In the genomic region with DNA sequence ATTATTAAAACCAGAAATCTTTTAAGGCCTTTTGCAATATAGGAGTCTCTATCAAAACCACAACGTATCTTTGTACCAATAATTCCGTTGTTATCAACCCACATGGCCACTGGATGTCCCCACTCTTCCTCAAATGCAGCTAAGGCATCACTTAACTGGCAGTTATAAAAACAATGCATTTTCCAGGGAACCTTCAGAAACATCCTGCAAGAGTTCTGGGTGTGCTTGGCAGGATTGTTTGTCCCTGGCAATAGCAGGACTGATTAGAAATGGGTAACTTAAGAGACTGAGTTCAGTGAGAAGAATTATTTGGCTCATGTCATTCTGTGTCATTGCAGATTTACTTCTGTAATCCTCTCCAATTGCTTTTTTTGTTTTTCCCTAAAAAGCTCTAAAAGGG, we compare ENCODE assay signal across 9 cellular contexts.
DNase-seq lines count a peak whose midpoint lies in the region; ATAC-seq, FAIRE-seq and TF ChIP-seq lines count a peak whose summit lies in the region.
"Had no signal": no experiment of that assay in that cellular context is flagged by ENCODE, and none has a peak within 500 bp of the region (broad histone marks: within the 10 kb centered on the region; RNA-seq: fewer than 3 reads in every experiment).

No MANE protein-coding gene starts in this region.

- H4K20me1 ChIP-seq in HepG2 (ENCODE audit: insufficient read depth, low read length), result no peaks in the 10 kb centered on the region

- H3K4me3 ChIP-seq in BJ (ENCODE audit: low read depth, low read length), result no peak overlapping the region
- no peak overlapping the region for H3K4me3 ChIP-seq in HepG2 (replicated peaks in 1 of 3; ENCODE audit: insufficient read depth in 1 of 3, low read depth in 2 of 3, low read length in 3 of 3)
- H3K4me3 ChIP-seq: upper lobe of left lung had no signal

- no peaks in the 10 kb centered on the region for H3K9me3 ChIP-seq in HepG2 (ENCODE audit: low read length)
- H3K9me3 ChIP-seq: upper lobe of left lung had no signal

- POLR2A ChIA-PET in BJ (lab: Charles Lee) (no interaction called here), HEK293T (lab: Yijun Ruan, JAX) (no interaction called here), HepG2 (lab: Yijun Ruan, JAX) (no interaction called here)

- FAIRE-seq in HepG2 (lab: Jason Lieb, UNC), result peak; percentile 52

- no peak overlapping the region for H2AFZ ChIP-seq in HepG2 (ENCODE audit: low read length)

- ATAC-seq in HepG2 (peak; percentile 74), HG03460 (IDR thresholded peaks at IDR 0.05; ENCODE audit: unreplicated experiment) (no peak), GM21423 (IDR thresholded peaks at IDR 0.05; ENCODE audit: unreplicated experiment) (no peak)

- WGBS in HepG2 (ENCODE audit: low lambda C conversion rate), result 0% methylated on average over 2 of the region's 2 CpGs

- CTCF ChIA-PET in BJ (lab: Yijun Ruan, JAX), result interaction anchor here (0.8 to 1.3 kb wide), 5 partner anchors 25 to 1476 kb away, joined by 3 to 5 read pairs (median 3); no protein-coding TSS in a partner anchor
- CTCF ChIA-PET in HEK293T (lab: Yijun Ruan, JAX), result interaction anchor here (1.3 kb wide), 1 partner anchor 20 kb away, joined by 3 read pairs; no protein-coding TSS in a partner anchor
- CTCF ChIA-PET in HepG2 (lab: Yijun Ruan, JAX; ENCODE audit: low intra/inter-chr PET ratio, low total read pairs), result interaction anchor here (3.2 kb wide), 1 partner anchor 195 kb away, joined by 14 read pairs; no protein-coding TSS in a partner anchor

- H3K36me3 ChIP-seq in BJ (ENCODE audit: control insufficient read depth, insufficient read depth, low read length) (no peaks in the 10 kb centered on the region), HepG2 (replicated peaks in 1 of 2; ENCODE audit: control insufficient read depth in 1 of 2, insufficient read depth in 2 of 2, low read length in 2 of 2) (no peaks in the 10 kb centered on the region)
- H3K36me3 ChIP-seq: upper lobe of left lung had no signal

- no peaks in the 10 kb centered on the region for H3K79me2 ChIP-seq in HepG2 (ENCODE audit: insufficient read depth, low read length)

- TF ChIP-seq CTCF in BJ (IDR thresholded peaks at IDR 0.05; ENCODE audit: insufficient read depth, low read depth, low read length), result peak; percentile 62
- TF ChIP-seq CTCF in HepG2 (CRISPR knock-in tag; IDR thresholded peaks at IDR 0.05), result peak; percentile 68

- no peak for DNase-seq in BJ (ENCODE audit: low read depth)
- DNase-seq in HEK293T (ENCODE audit: extremely low spot score), result peak; percentile 40
- peak; percentile 72 for DNase-seq in NCI-H510A treated with DMSO at 0.1 percent for 48 hours (lab: John Stamatoyannopoulos, UW)
- peak; percentile 21 for DNase-seq in cerebellar cortex (ENCODE audit: low spot score)
- peak; percentile 18 for DNase-seq in HepG2 (ENCODE audit: low spot score)
- no peak for DNase-seq in stimulated activated naive CD4-positive, alpha-beta T cell (lab: John Stamatoyannopoulos, UW)

- TF ChIP-seq RAD21 in HepG2 (CRISPR knock-in tag; IDR thresholded peaks at IDR 0.05), result peak; percentile 48; the same call in 1 of the 2 replicates

- no peak overlapping the region for H3K27ac ChIP-seq in HepG2 (ENCODE audit: extremely low read length, insufficient read depth, low read length)
- H3K27ac ChIP-seq: upper lobe of left lung had no signal

- intact Hi-C loops in HepG2 (cut with micrococcal nuclease; ENCODE audit: unreplicated experiment), result loop anchor here (1.0 kb wide), 1 partner anchor 195 kb away; no protein-coding TSS in a partner anchor

- no peaks in the 10 kb centered on the region for H3K4me1 ChIP-seq in HepG2 (ENCODE audit: insufficient read depth, low read length)
- H3K4me1 ChIP-seq: upper lobe of left lung had no signal

- no peak overlapping the region for H3K4me2 ChIP-seq in HepG2 (ENCODE audit: low read depth, low read length)

- no peak for TF ChIP-seq POLR2A in HepG2 (IDR thresholded peaks at IDR 0.05; ENCODE audit: insufficient read depth in 1 of 2, low read depth in 2 of 2, low read length in 2 of 2)

- in situ Hi-C loops in HepG2 (cut with HindIII; ENCODE audit: extremely low pct_ligation_motif_present, low pct_unique_long_range_greater_than_20kb), result loop anchor here (5.0 kb wide), 1 partner anchor 197 kb away; no protein-coding TSS in a partner anchor

- H3K27me3 ChIP-seq in BJ (ENCODE audit: control insufficient read depth, insufficient read depth, low read length) (no peaks in the 10 kb centered on the region), HepG2 (ENCODE audit: control insufficient read depth in 1 of 2, insufficient read depth in 2 of 2, low read length in 2 of 2) (no peaks in the 10 kb centered on the region)
- H3K27me3 ChIP-seq: upper lobe of left lung had no signal

- TF ChIP-seq EP300 in HepG2 (IDR thresholded peaks at IDR 0.05; ENCODE audit: low read depth in 2 of 2, low read length in 2 of 2) (no peak), HepG2 (CRISPR knock-in tag; IDR thresholded peaks at IDR 0.05; ENCODE audit: borderline replicate concordance) (no peak)

- no peak overlapping the region for H3K9ac ChIP-seq in HepG2 (ENCODE audit: insufficient read depth, low read depth, low read length)

- no TSS peak for BruUV-seq in HepG2 (replicated peaks; lab: Mats Ljungman, UMichigan)

TF ChIP-seq in HEK293T, 16 proteins besides CTCF, POLR2A, EP300 and RAD21:
- TF ChIP-seq SP1 (IDR thresholded peaks at IDR 0.05) (no peak), ZNF384 (IDR thresholded peaks at IDR 0.05) (no peak), FOXM1 (IDR thresholded peaks at IDR 0.05; ENCODE audit: borderline replicate concordance) (no peak), FOXK2 (IDR thresholded peaks at IDR 0.05) (no peak), ARNT (IDR thresholded peaks at IDR 0.05) (no peak), CTBP1 (IDR thresholded peaks at IDR 0.05; ENCODE audit: borderline replicate concordance) (no peak), LEF1 (IDR thresholded peaks at IDR 0.05; ENCODE audit: borderline replicate concordance) (no peak), HDGF (IDR thresholded peaks at IDR 0.05; ENCODE audit: borderline replicate concordance) (no peak), ELF4 (IDR thresholded peaks at IDR 0.05) (no peak)
- TF ChIP-seq, protein P1, sequence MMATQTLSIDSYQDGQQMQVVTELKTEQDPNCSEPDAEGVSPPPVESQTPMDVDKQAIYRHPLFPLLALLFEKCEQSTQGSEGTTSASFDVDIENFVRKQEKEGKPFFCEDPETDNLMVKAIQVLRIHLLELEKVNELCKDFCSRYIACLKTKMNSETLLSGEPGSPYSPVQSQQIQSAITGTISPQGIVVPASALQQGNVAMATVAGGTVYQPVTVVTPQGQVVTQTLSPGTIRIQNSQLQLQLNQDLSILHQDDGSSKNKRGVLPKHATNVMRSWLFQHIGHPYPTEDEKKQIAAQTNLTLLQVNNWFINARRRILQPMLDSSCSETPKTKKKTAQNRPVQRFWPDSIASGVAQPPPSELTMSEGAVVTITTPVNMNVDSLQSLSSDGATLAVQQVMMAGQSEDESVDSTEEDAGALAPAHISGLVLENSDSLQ (IDR thresholded peaks at IDR 0.05), result no peak
TF ChIP-seq in HEK293T: peak in this region for 0.

TF ChIP-seq in HepG2, 621 proteins besides CTCF, POLR2A, EP300 and RAD21 (continues in another document):
- TF ChIP-seq, protein P2, sequence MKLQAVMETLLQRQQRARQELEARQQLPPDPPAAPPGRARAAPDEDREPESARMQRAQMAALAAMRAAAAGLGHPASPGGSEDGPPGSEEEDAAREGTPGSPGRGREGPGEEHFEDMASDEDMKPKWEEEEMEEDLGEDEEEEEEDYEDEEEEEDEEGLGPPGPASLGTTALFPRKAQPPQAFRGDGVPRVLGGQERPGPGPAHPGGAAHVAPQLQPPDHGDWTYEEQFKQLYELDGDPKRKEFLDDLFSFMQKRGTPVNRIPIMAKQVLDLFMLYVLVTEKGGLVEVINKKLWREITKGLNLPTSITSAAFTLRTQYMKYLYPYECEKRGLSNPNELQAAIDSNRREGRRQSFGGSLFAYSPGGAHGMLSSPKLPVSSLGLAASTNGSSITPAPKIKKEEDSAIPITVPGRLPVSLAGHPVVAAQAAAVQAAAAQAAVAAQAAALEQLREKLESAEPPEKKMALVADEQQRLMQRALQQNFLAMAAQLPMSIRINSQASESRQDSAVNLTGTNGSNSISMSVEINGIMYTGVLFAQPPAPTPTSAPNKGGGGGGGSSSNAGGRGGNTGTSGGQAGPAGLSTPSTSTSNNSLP (IDR thresholded peaks at IDR 0.05; ENCODE audit: low read depth, low read length), result 0 out of 2 replicates have a peak, but pooled peaks have one; percentile 27
- TF ChIP-seq, protein P3, sequence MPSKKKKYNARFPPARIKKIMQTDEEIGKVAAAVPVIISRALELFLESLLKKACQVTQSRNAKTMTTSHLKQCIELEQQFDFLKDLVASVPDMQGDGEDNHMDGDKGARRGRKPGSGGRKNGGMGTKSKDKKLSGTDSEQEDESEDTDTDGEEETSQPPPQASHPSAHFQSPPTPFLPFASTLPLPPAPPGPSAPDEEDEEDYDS (CRISPR knock-in tag; IDR thresholded peaks at IDR 0.05), result no peak
- TF ChIP-seq STAG1 (CRISPR knock-in tag; IDR thresholded peaks at IDR 0.05), result peak; percentile 84
- TF ChIP-seq, protein P4, sequence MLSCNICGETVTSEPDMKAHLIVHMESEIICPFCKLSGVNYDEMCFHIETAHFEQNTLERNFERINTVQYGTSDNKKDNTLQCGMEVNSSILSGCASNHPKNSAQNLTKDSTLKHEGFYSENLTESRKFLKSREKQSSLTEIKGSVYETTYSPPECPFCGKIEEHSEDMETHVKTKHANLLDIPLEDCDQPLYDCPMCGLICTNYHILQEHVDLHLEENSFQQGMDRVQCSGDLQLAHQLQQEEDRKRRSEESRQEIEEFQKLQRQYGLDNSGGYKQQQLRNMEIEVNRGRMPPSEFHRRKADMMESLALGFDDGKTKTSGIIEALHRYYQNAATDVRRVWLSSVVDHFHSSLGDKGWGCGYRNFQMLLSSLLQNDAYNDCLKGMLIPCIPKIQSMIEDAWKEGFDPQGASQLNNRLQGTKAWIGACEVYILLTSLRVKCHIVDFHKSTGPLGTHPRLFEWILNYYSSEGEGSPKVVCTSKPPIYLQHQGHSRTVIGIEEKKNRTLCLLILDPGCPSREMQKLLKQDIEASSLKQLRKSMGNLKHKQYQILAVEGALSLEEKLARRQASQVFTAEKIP (CRISPR knock-in tag; IDR thresholded peaks at IDR 0.05; ENCODE audit: borderline replicate concordance), result no peak
- TF ChIP-seq SMC3 (IDR thresholded peaks at IDR 0.05; ENCODE audit: low read length), result peak; percentile 68
- no peak for TF ChIP-seq BCL6 (CRISPR knock-in tag; IDR thresholded peaks at IDR 0.05)

Comparison
In these comparisons a context has a peak if more than half of its experiments do, and no peak if none do; other contexts are left out.
1. DNase-seq: peak in HEK293T (single experiment), NCI-H510A treated with DMSO at 0.1 percent for 48 hours (single experiment), cerebellar cortex (single experiment) and HepG2 (single experiment); none in BJ (single experiment) and stimulated activated naive CD4-positive, alpha-beta T cell (0 of 6).